In genomic region chr14:95533391-95533821, GRCh38 we compare ENCODE assay signal across 8 cellular contexts. TPM values are rescaled to one million over a fixed set of nuclear protein-coding genes. Genes with fewer than 3 reads are reported as not detected.
DNase-seq lines count a peak whose midpoint lies in the region; ATAC-seq and TF ChIP-seq lines count a peak whose summit lies in the region.

No MANE protein-coding gene starts in this region.

- peak overlapping the region; percentile 28 for H2AFZ ChIP-seq in hepatocyte

- POLR2A ChIA-PET in activated CD4-positive, alpha-beta memory T cell treated with anti-CD3 and anti-CD28 coated beads for 36 hours (lab: Charles Lee) = interaction anchor here (1.4 to 4.0 kb wide), 6 partner anchors 10 to 103 kb away, joined by 3 to 52 read pairs (median 8); partner anchors contain the start of gene SYNE3

- no peaks in the 10 kb centered on the region for H3K36me3 ChIP-seq in hepatocyte (replicated peaks; ENCODE audit: insufficient read depth, low read depth)

- peaks cover 26% of the 10 kb centered on the region for H3K36me3 Mint-ChIP-seq in activated CD4-positive, alpha-beta memory T cell treated with anti-CD3 and anti-CD28 coated beads for 36 hours

- H3K4me3 ChIP-seq in GM12875 (ENCODE audit: low read depth, low read length) (peak overlapping the region; percentile 87), hepatocyte (peak overlapping the region; percentile 23)

- no peaks in the 10 kb centered on the region for H3K27me3 ChIP-seq in hepatocyte

- no peaks in the 10 kb centered on the region for H3K9me3 Mint-ChIP-seq in activated CD4-positive, alpha-beta memory T cell treated with anti-CD3 and anti-CD28 coated beads for 36 hours

- peak overlapping the region; percentile 96 for H3K4me2 ChIP-seq in hepatocyte

- H3K9me3 ChIP-seq in hepatocyte (ENCODE audit: low read depth) = no peaks in the 10 kb centered on the region

- H3K27ac ChIP-seq in hepatocyte = peak overlapping the region; percentile 74

- H3K9me2 ChIP-seq in hepatocyte (replicated peaks; ENCODE audit: insufficient read depth) = no peaks in the 10 kb centered on the region

- peak overlapping the region; percentile 93 for H3K4me3 Mint-ChIP-seq in activated CD4-positive, alpha-beta memory T cell treated with anti-CD3 and anti-CD28 coated beads for 36 hours

- no peak for ATAC-seq in HG03439 (IDR thresholded peaks at IDR 0.05; ENCODE audit: unreplicated experiment)

- DNase-seq in NCI-H1417 (lab: John Stamatoyannopoulos, UW) = peak; percentile 33 to 94 (median 74)
- peak; percentile 44 for DNase-seq in activated CD4-positive, alpha-beta memory T cell treated with anti-CD3 and anti-CD28 coated beads for 36 hours
- DNase-seq in hepatocyte (ENCODE audit: low spot score) = peak; percentile 42
- DNase-seq in stimulated activated CD8-positive, alpha-beta memory T cell treated with anti-CD3 and anti-CD28 coated beads, Interleukin-4, amount 100 ng/mL, for 48 hours = peak; percentile 38
- no peak for DNase-seq in HPDE6-E6E7 (ENCODE audit: extremely low spot score)
- no peak for DNase-seq in anterior cingulate cortex (lab: John Stamatoyannopoulos, UW)

- peaks cover 56% of the 10 kb centered on the region for H3K4me1 Mint-ChIP-seq in activated CD4-positive, alpha-beta memory T cell treated with anti-CD3 and anti-CD28 coated beads for 36 hours (ENCODE audit: low read depth)

- TF ChIP-seq CTCF in GM12875 (IDR thresholded peaks at IDR 0.05; ENCODE audit: borderline replicate concordance, insufficient read depth, low read depth, low read length) = no peak
- TF ChIP-seq CTCF in hepatocyte (IDR thresholded peaks at IDR 0.05; ENCODE audit: poor library complexity) = no peak

- H3K4me1 ChIP-seq in hepatocyte (ENCODE audit: insufficient read depth) = peaks cover 49% of the 10 kb centered on the region

- 8% methylated on average over 10 of the region's 10 CpGs for WGBS in hepatocyte (ENCODE audit: low lambda C conversion rate, missing lambda C conversion rate)

- CTCF ChIA-PET in activated CD4-positive, alpha-beta memory T cell treated with anti-CD3 and anti-CD28 coated beads for 36 hours (lab: Charles Lee) = interaction anchor here (1.2 to 6.6 kb wide), 4 partner anchors 10 to 89 kb away, joined by 3 to 82 read pairs (median 19); no protein-coding TSS in a partner anchor

- H3K27me3 Mint-ChIP-seq in activated CD4-positive, alpha-beta memory T cell treated with anti-CD3 and anti-CD28 coated beads for 36 hours = no peaks in the 10 kb centered on the region

- H4K20me1 ChIP-seq in hepatocyte (ENCODE audit: insufficient read depth, poor library complexity, severe bottlenecking) = peaks cover 19% of the 10 kb centered on the region

- intact Hi-C loops in activated CD4-positive, alpha-beta memory T cell treated with anti-CD3 and anti-CD28 coated beads for 36 hours (cut with micrococcal nuclease) = loop anchor here (5.0 to 10.0 kb wide), 4 partner anchors 36 to 1571 kb away; partner anchors contain the start of genes ATG2B, GSKIP and PPP4R4

- H3K79me2 ChIP-seq in hepatocyte = peaks cover 90% of the 10 kb centered on the region

- H3K27ac Mint-ChIP-seq in activated CD4-positive, alpha-beta memory T cell treated with anti-CD3 and anti-CD28 coated beads for 36 hours = peak overlapping the region; percentile 93

RNA-seq across cellular contexts. Expression of gene GLRX5, which starts 1.4 kb away (rescaled TPM):
- total RNA-seq in activated CD4-positive, alpha-beta memory T cell treated with anti-CD3 and anti-CD28 coated beads for 36 hours = 10 to 100 TPM; 31.8 to 32.2 TPM
- 50.0 and 63.5 TPM in 2 replicates for total RNA-seq in hepatocyte
- 94.5 and 105 TPM in 2 replicates for polyA plus RNA-seq in hepatocyte

RNA-seq across cellular contexts. Expression of gene SYNE3, which starts 17.0 kb away (rescaled TPM):
- total RNA-seq in activated CD4-positive, alpha-beta memory T cell treated with anti-CD3 and anti-CD28 coated beads for 36 hours = 10 to 100 TPM; 35.3 to 37.3 TPM
- total RNA-seq in hepatocyte = 2.0 and 2.4 TPM in 2 replicates
- 0.16 and 1.3 TPM in 2 replicates for polyA plus RNA-seq in hepatocyte

Comparison
In these comparisons a context has a peak if more than half of its experiments do, and no peak if none do; other contexts are left out.
1. DNase-seq: peak in NCI-H1417 (3 of 3), activated CD4-positive, alpha-beta memory T cell treated with anti-CD3 and anti-CD28 coated beads for 36 hours (single experiment), hepatocyte (single experiment) and stimulated activated CD8-positive, alpha-beta memory T cell treated with anti-CD3 and anti-CD28 coated beads, Interleukin-4, amount 100 ng/mL, for 48 hours (single experiment); none in HPDE6-E6E7 (single experiment) and anterior cingulate cortex (0 of 58).
2. RNA of gene SYNE3, which starts 17.0 kb away (total RNA-seq): 35.3 to 37.3 TPM in activated CD4-positive, alpha-beta memory T cell treated with anti-CD3 and anti-CD28 coated beads for 36 hours; 2.0 to 2.4 TPM in hepatocyte; every median in the first group is over 10 times any median in the second.